2 cellular contexts compared by ENCODE assay signal in the genomic region with DNA sequence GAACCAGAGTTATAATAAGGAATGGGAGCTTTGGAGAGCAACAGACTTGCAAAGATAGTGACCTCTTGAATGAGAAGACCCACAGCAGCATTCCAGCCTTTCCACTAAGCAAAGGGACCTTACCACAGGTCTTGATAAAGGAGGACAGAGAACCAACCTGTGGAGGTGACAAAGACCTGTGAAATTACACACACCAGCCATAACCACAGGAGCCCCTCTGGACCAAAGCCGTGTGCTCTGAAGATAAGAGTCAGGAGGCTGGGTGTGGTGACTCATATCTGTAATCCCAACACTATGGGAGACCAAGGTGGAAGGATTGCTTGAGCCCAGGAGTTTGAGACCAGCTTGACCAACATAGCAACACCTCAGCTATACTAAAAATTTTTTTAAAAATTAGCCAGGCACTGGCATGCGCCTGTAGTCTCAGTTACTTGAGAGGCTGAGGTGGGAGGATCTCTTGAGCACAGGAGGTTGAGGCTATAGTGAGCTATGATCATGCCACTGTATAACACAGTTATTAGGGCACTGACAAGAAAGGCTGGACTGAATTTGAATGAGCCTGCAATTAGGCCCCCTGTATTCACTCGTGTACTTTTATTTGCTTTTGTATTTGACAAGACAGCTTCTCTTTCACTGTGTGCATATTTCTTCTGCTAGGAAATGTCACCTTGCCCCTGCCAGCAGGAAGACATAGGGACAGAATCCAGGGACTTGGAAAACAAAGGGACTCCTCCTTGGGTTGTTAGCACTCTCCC.
A peak's percentile ranks its signal among the peaks of the same experiment; 100 is the strongest.
TF ChIP-seq lines count a peak whose summit lies in the region.

No MANE protein-coding gene starts in this region.

TF ChIP-seq in K562, 482 proteins besides CTCF, POLR2A, EP300 and RAD21 (continued from another document and continues in another):
- TF ChIP-seq EZH2 (IDR thresholded peaks at IDR 0.05; ENCODE audit: borderline replicate concordance, low read depth, low read length) (no peak), NFIX (CRISPR knock-in tag; IDR thresholded peaks at IDR 0.05; ENCODE audit: low read depth) (no peak), KDM2B (CRISPR knock-in tag; IDR thresholded peaks at IDR 0.05) (no peak), TEAD2 (tag; IDR thresholded peaks at IDR 0.05) (no peak), POLR2AphosphoS5 (IDR thresholded peaks at IDR 0.05; ENCODE audit: control insufficient read depth, insufficient read depth, low read depth, low read length) (peak; percentile 91), KAT2B (IDR thresholded peaks at IDR 0.05; ENCODE audit: low read depth, low read length) (no peak), ZBTB5 (IDR thresholded peaks at IDR 0.05) (no peak), RHOXF2B (CRISPR knock-in tag; conservative IDR thresholded peaks at IDR 0.05) (no peak), TFAP4 (CRISPR knock-in tag; IDR thresholded peaks at IDR 0.05; ENCODE audit: borderline replicate concordance) (0 out of 2 replicates have a peak, but pooled peaks have one; percentile 18), NR1H2 (CRISPR knock-in tag; IDR thresholded peaks at IDR 0.05) (no peak), SP1 (CRISPR knock-in tag; IDR thresholded peaks at IDR 0.05) (0 out of 2 replicates have a peak, but pooled peaks have one; percentile 37), NFIC (IDR thresholded peaks at IDR 0.05) (peak; percentile 73), IRF1 (CRISPR knock-in tag; IDR thresholded peaks at IDR 0.05; ENCODE audit: borderline replicate concordance) (no peak), HES1 (IDR thresholded peaks at IDR 0.05; ENCODE audit: low read depth) (no peak), MAFK (IDR thresholded peaks at IDR 0.05; ENCODE audit: low read length) (no peak), HDAC2 (IDR thresholded peaks at IDR 0.05) (peak; percentile 84; the same call in 1 of the 2 replicates)
- TF ChIP-seq, protein P1, sequence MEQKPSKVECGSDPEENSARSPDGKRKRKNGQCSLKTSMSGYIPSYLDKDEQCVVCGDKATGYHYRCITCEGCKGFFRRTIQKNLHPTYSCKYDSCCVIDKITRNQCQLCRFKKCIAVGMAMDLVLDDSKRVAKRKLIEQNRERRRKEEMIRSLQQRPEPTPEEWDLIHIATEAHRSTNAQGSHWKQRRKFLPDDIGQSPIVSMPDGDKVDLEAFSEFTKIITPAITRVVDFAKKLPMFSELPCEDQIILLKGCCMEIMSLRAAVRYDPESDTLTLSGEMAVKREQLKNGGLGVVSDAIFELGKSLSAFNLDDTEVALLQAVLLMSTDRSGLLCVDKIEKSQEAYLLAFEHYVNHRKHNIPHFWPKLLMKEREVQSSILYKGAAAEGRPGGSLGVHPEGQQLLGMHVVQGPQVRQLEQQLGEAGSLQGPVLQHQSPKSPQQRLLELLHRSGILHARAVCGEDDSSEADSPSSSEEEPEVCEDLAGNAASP (IDR thresholded peaks at IDR 0.05) = no peak
- TF ChIP-seq, protein P2, sequence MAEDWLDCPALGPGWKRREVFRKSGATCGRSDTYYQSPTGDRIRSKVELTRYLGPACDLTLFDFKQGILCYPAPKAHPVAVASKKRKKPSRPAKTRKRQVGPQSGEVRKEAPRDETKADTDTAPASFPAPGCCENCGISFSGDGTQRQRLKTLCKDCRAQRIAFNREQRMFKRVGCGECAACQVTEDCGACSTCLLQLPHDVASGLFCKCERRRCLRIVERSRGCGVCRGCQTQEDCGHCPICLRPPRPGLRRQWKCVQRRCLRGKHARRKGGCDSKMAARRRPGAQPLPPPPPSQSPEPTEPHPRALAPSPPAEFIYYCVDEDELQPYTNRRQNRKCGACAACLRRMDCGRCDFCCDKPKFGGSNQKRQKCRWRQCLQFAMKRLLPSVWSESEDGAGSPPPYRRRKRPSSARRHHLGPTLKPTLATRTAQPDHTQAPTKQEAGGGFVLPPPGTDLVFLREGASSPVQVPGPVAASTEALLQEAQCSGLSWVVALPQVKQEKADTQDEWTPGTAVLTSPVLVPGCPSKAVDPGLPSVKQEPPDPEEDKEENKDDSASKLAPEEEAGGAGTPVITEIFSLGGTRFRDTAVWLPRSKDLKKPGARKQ (CRISPR knock-in tag; IDR thresholded peaks at IDR 0.05) = no peak
- TF ChIP-seq, protein P3, sequence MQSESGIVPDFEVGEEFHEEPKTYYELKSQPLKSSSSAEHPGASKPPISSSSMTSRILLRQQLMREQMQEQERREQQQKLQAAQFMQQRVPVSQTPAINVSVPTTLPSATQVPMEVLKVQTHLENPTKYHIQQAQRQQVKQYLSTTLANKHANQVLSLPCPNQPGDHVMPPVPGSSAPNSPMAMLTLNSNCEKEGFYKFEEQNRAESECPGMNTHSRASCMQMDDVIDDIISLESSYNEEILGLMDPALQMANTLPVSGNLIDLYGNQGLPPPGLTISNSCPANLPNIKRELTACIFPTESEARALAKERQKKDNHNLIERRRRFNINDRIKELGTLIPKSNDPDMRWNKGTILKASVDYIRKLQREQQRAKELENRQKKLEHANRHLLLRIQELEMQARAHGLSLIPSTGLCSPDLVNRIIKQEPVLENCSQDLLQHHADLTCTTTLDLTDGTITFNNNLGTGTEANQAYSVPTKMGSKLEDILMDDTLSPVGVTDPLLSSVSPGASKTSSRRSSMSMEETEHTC (IDR thresholded peaks at IDR 0.05) = peak; percentile 95

TF ChIP-seq in SK-N-SH treated with all-trans-retinoic acid at 6 μM for 48 hours, 23 proteins besides CTCF, POLR2A, EP300 and RAD21 (continued from another document):
- TF ChIP-seq, protein P4, sequence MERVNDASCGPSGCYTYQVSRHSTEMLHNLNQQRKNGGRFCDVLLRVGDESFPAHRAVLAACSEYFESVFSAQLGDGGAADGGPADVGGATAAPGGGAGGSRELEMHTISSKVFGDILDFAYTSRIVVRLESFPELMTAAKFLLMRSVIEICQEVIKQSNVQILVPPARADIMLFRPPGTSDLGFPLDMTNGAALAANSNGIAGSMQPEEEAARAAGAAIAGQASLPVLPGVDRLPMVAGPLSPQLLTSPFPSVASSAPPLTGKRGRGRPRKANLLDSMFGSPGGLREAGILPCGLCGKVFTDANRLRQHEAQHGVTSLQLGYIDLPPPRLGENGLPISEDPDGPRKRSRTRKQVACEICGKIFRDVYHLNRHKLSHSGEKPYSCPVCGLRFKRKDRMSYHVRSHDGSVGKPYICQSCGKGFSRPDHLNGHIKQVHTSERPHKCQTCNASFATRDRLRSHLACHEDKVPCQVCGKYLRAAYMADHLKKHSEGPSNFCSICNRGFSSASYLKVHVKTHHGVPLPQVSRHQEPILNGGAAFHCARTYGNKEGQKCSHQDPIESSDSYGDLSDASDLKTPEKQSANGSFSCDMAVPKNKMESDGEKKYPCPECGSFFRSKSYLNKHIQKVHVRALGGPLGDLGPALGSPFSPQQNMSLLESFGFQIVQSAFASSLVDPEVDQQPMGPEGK (CRISPR knock-in tag; IDR thresholded peaks at IDR 0.05; ENCODE audit: borderline replicate concordance) = no peak
- no peak for TF ChIP-seq CSRNP3 (CRISPR knock-in tag; IDR thresholded peaks at IDR 0.05)
- TF ChIP-seq, protein P5, sequence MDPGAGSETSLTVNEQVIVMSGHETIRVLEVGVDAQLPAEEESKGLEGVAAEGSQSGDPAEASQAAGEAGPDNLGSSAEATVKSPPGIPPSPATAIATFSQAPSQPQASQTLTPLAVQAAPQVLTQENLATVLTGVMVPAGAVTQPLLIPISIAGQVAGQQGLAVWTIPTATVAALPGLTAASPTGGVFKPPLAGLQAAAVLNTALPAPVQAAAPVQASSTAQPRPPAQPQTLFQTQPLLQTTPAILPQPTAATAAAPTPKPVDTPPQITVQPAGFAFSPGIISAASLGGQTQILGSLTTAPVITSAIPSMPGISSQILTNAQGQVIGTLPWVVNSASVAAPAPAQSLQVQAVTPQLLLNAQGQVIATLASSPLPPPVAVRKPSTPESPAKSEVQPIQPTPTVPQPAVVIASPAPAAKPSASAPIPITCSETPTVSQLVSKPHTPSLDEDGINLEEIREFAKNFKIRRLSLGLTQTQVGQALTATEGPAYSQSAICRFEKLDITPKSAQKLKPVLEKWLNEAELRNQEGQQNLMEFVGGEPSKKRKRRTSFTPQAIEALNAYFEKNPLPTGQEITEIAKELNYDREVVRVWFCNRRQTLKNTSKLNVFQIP (CRISPR knock-in tag; IDR thresholded peaks at IDR 0.05; ENCODE audit: borderline replicate concordance, low read depth) = no peak
- no peak for TF ChIP-seq TCF4 (CRISPR knock-in tag; IDR thresholded peaks at IDR 0.05; ENCODE audit: borderline replicate concordance)
- TF ChIP-seq ISL1 (CRISPR knock-in tag; IDR thresholded peaks at IDR 0.05) = no peak
- TF ChIP-seq ZFP30 (CRISPR knock-in tag; IDR thresholded peaks at IDR 0.05) = no peak
- no peak for TF ChIP-seq CREB5 (CRISPR knock-in tag; IDR thresholded peaks at IDR 0.05; ENCODE audit: low read depth)
- TF ChIP-seq PPARA (CRISPR knock-in tag; IDR thresholded peaks at IDR 0.05; ENCODE audit: borderline replicate concordance) = no peak
- TF ChIP-seq GLIS3 (CRISPR knock-in tag; IDR thresholded peaks at IDR 0.05) = no peak
- TF ChIP-seq ARNTL (CRISPR knock-in tag; IDR thresholded peaks at IDR 0.05; ENCODE audit: borderline replicate concordance, low read depth) = no peak
- no peak for TF ChIP-seq ZNF70 (CRISPR knock-in tag; IDR thresholded peaks at IDR 0.05)
- no peak for TF ChIP-seq ZC3H10 (CRISPR knock-in tag; IDR thresholded peaks at IDR 0.05)
- TF ChIP-seq ESRRG (CRISPR knock-in tag; IDR thresholded peaks at IDR 0.05) = no peak
